25 cellular contexts compared by ENCODE assay signal in the genomic region with DNA sequence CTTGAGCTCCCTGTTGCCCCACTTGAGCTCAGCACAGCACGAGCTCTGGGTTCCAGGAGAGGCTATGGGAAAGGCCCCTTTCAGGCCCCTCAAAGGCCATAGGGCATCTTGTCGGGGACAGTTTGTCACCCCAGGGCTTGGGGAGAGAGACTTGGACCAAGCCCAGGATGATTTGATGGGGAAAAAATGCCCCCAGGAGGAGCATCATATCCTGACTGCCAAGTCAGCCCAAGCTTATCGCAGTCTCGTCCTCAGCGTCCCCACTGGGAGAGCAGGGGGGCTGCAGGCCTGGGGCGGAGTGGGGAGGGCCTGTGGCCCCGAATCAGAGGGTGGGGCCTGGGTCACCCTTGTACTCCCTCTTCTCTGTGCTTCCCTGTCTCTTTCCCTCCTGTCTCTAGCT. TPM values are rescaled to one million over a fixed set of nuclear protein-coding genes. Genes with fewer than 3 reads are reported as not detected.
"Had no signal": no experiment of that assay in that cellular context is flagged by ENCODE, and none has a peak within 500 bp of the region (broad histone marks: within the 10 kb centered on the region; RNA-seq: fewer than 3 reads in every experiment).

No MANE protein-coding gene starts in this region.

- H3K4me3 Mint-ChIP-seq: activated CD4-positive, alpha-beta memory T cell treated with anti-CD3 and anti-CD28 coated beads for 36 hours; activated CD4-positive, alpha-beta T cell treated with anti-CD3 and anti-CD28 coated beads for 36 hours; activated T-cell treated with anti-CD3 and anti-CD28 coated beads, Interleukin-2, amount 50 U/mL, for 24 hours; mesothelial cell of epicardium; neural crest cell; T-helper 17 cell had no signal

- ATAC-seq: activated CD4-positive, alpha-beta T cell treated with anti-CD3 and anti-CD28 coated beads for 36 hours; activated naive CD4-positive, alpha-beta T cell treated with anti-CD3 and anti-CD28 coated beads, Interleukin-2, amount 50 U/mL, for 72 hours; body of pancreas; stimulated activated naive CD8-positive, alpha-beta T cell treated with anti-CD3 and anti-CD28 coated beads, Interleukin-15, Interleukin-2, amounts not matched to agents 100 U/mL and 50 U/mL, for 24 hours; T-helper 17 cell had no signal

- DNase-seq: activated CD4-positive, alpha-beta memory T cell treated with anti-CD3 and anti-CD28 coated beads for 36 hours; activated CD4-positive, alpha-beta T cell treated with anti-CD3 and anti-CD28 coated beads for 36 hours; activated gamma-delta T cell; activated T-cell treated with anti-CD3 and anti-CD28 coated beads, Interleukin-2, amount 50 U/mL, for 24 hours; amniotic stem cell; body of pancreas; cerebellar nuclear complex; effector CD8-positive, alpha-beta T cell; head of caudate nucleus; stimulated activated CD4-positive, alpha-beta T cell treated with anti-CD3 and anti-CD28 coated beads, Interleukin-4, amount 100 ng/mL, for 24 hours; stimulated activated CD8-positive, alpha-beta memory T cell treated with anti-CD3 and anti-CD28 coated beads, Interleukin-4, amount 100 ng/mL, for 48 hours; stimulated activated naive CD8-positive, alpha-beta T cell treated with anti-CD3 and anti-CD28 coated beads, Interleukin-15, Interleukin-2, amounts not matched to agents 100 U/mL and 50 U/mL, for 24 hours; T-helper 17 cell; trophoblast cell; WERI-Rb-1 had no signal

- H3K27ac ChIP-seq: body of pancreas, parathyroid adenoma, suprapubic skin, WERI-Rb-1 had no signal

- H3K9me3 Mint-ChIP-seq: activated CD4-positive, alpha-beta memory T cell treated with anti-CD3 and anti-CD28 coated beads for 36 hours; activated T-cell treated with anti-CD3 and anti-CD28 coated beads, Interleukin-2, amount 50 U/mL, for 24 hours; mesothelial cell of epicardium had no signal

- H3K4me3 ChIP-seq: body of pancreas, lung, suprapubic skin had no signal

- H3K27ac Mint-ChIP-seq: activated CD4-positive, alpha-beta memory T cell treated with anti-CD3 and anti-CD28 coated beads for 36 hours; activated CD4-positive, alpha-beta T cell treated with anti-CD3 and anti-CD28 coated beads for 36 hours; activated naive CD4-positive, alpha-beta T cell treated with anti-CD3 and anti-CD28 coated beads, Interleukin-2, amount 50 U/mL, for 72 hours; activated T-cell treated with anti-CD3 and anti-CD28 coated beads, Interleukin-2, amount 50 U/mL, for 24 hours; mesothelial cell of epicardium; T-helper 17 cell had no signal

- H3K36me3 ChIP-seq: suprapubic skin, WERI-Rb-1 had no signal

- H3K36me3 Mint-ChIP-seq: activated CD4-positive, alpha-beta memory T cell treated with anti-CD3 and anti-CD28 coated beads for 36 hours; activated naive CD4-positive, alpha-beta T cell treated with anti-CD3 and anti-CD28 coated beads, Interleukin-2, amount 50 U/mL, for 72 hours; mesothelial cell of epicardium had no signal

- H3K9ac ChIP-seq: parathyroid adenoma had no signal

- H3K4me1 Mint-ChIP-seq: activated CD4-positive, alpha-beta T cell treated with anti-CD3 and anti-CD28 coated beads for 36 hours had no signal

- H3K4me1 ChIP-seq: body of pancreas, parathyroid adenoma had no signal

- H3K9me3 ChIP-seq: body of pancreas, suprapubic skin had no signal

RNA-seq across cellular contexts. Expression of gene GRIFIN, which starts 17.0 kb away (rescaled TPM):
- total RNA-seq: activated CD4-positive, alpha-beta memory T cell treated with anti-CD3 and anti-CD28 coated beads for 36 hours; activated CD4-positive, alpha-beta T cell treated with anti-CD3 and anti-CD28 coated beads for 36 hours; activated naive CD4-positive, alpha-beta T cell treated with anti-CD3 and anti-CD28 coated beads, Interleukin-2, amount 50 U/mL, for 72 hours; body of pancreas; fibroblast of lung; frontal cortex; lung; mesothelial cell of epicardium; neural crest cell; renal cortical epithelial cell; skeletal muscle tissue; suprapubic skin; T-helper 17 cell had no signal
- polyA plus RNA-seq: fibroblast of lung, lung had no signal
